In genomic region chr2:24785704-24786321, GRCh38 we compare ENCODE assay signal across 8 cellular contexts. TPM values are rescaled to one million over a fixed set of nuclear protein-coding genes. Genes with fewer than 3 reads are reported as not detected.
A peak's percentile ranks its signal among the peaks of the same experiment; 100 is the strongest.
DNase-seq lines count a peak whose midpoint lies in the region; ATAC-seq and TF ChIP-seq lines count a peak whose summit lies in the region.

No MANE protein-coding gene starts in this region.

- no peaks in the 10 kb centered on the region for H3K4me1 ChIP-seq in CD8-positive, alpha-beta memory T cell (ENCODE audit: insufficient read depth, low read length)
- no peaks in the 10 kb centered on the region for H3K4me1 ChIP-seq in ascending aorta

- peaks cover 4 to 16% (median 4%) of the 10 kb centered on the region in 3 donors for H3K36me3 Mint-ChIP-seq in CD8-positive, alpha-beta memory T cell

- H3K4me3 ChIP-seq in CD8-positive, alpha-beta memory T cell (ENCODE audit: low read length): no peak overlapping the region
- no peak overlapping the region for H3K4me3 ChIP-seq in ascending aorta

- H3K27ac Mint-ChIP-seq in CD8-positive, alpha-beta memory T cell: no peak overlapping the region

- no peaks in the 10 kb centered on the region for H3K9me3 ChIP-seq in CD8-positive, alpha-beta memory T cell (ENCODE audit: low read length)
- no peaks in the 10 kb centered on the region for H3K9me3 ChIP-seq in ascending aorta

- ATAC-seq in GM18858 (IDR thresholded peaks at IDR 0.05; ENCODE audit: unreplicated experiment): peak; percentile 92
- ATAC-seq in HG02571 (IDR thresholded peaks at IDR 0.05; ENCODE audit: unreplicated experiment): peak; percentile 63

- no peaks in the 10 kb centered on the region for H3K27me3 ChIP-seq in CD8-positive, alpha-beta memory T cell (ENCODE audit: insufficient read depth, low read length, poor library complexity, severe bottlenecking)
- H3K27me3 ChIP-seq in ascending aorta: no peaks in the 10 kb centered on the region

- POLR2A ChIA-PET in CD8-positive, alpha-beta memory T cell (lab: Charles Lee): no interaction called here

- intact Hi-C loops in ascending aorta (cut with DNase I): no loop called here

- H3K4me1 Mint-ChIP-seq in CD8-positive, alpha-beta memory T cell: no peaks in the 10 kb centered on the region

- DNase-seq in NCI-H1105 (lab: John Stamatoyannopoulos, UW) (peak; percentile 10), germinal center (ENCODE audit: low spot score) (peak; percentile 62), superior temporal gyrus (ENCODE audit: extremely low spot score) (no peak), NK-92 (lab: John Stamatoyannopoulos, UW; ENCODE audit: unreplicated experiment) (no peak), ascending aorta (ENCODE audit: low spot score in 2 of 2) (no peak)
- no peak for DNase-seq in CD8-positive, alpha-beta memory T cell

- CTCF ChIA-PET in CD8-positive, alpha-beta memory T cell (lab: Charles Lee): no interaction called here

- H3K4me3 Mint-ChIP-seq in CD8-positive, alpha-beta memory T cell: no peak overlapping the region

- TF ChIP-seq CTCF in ascending aorta (IDR thresholded peaks at IDR 0.05): no peak

- no peaks in the 10 kb centered on the region for H3K36me3 ChIP-seq in CD8-positive, alpha-beta memory T cell (ENCODE audit: insufficient read depth, low read length)
- no peaks in the 10 kb centered on the region for H3K36me3 ChIP-seq in ascending aorta

- H3K9me3 Mint-ChIP-seq in CD8-positive, alpha-beta memory T cell: no peaks in the 10 kb centered on the region

- peaks cover 8 to 11% of the 10 kb centered on the region in 2 donors for H3K27me3 Mint-ChIP-seq in CD8-positive, alpha-beta memory T cell

- H3K27ac ChIP-seq in CD8-positive, alpha-beta memory T cell (ENCODE audit: low read depth, low read length): no peak overlapping the region
- H3K27ac ChIP-seq in ascending aorta: no peak overlapping the region

RNA-seq across cellular contexts. Expression of gene PTRHD1, which starts 7.4 kb away (rescaled TPM):
- total RNA-seq in CD8-positive, alpha-beta memory T cell: 10 to 100 TPM; 24.7 to 29.2 TPM
- 44.5 TPM for polyA plus RNA-seq in CD8-positive, alpha-beta memory T cell
- 18.8 TPM for total RNA-seq in ascending aorta

RNA-seq across cellular contexts. Expression of gene CENPO, which starts 7.4 kb away (rescaled TPM):
- 10 to 100 TPM; 43.0 to 51.7 TPM for total RNA-seq in CD8-positive, alpha-beta memory T cell
- 4.2 TPM for polyA plus RNA-seq in CD8-positive, alpha-beta memory T cell
- total RNA-seq in ascending aorta: not detected

Comparison
In these comparisons a context has a peak if more than half of its experiments do, and no peak if none do; other contexts are left out.
1. DNase-seq: peak in NCI-H1105 (single experiment) and germinal center (single experiment); none in superior temporal gyrus (single experiment), NK-92 (single experiment), CD8-positive, alpha-beta memory T cell (0 of 5) and ascending aorta (0 of 2).
2. RNA of gene CENPO, which starts 7.4 kb away (total RNA-seq): 43.0 to 51.7 TPM in CD8-positive, alpha-beta memory T cell; not detected in ascending aorta (single experiment); every median in the first group is over 10 times any median in the second.